ENCODE assay signal across 39 cellular contexts in genomic region chr20:51065615-51066014, GRCh38. TPM values are rescaled to one million over a fixed set of nuclear protein-coding genes. Genes with fewer than 3 reads are reported as not detected.
"Had no signal": no experiment of that assay in that cellular context is flagged by ENCODE, and none has a peak within 500 bp of the region (broad histone marks: within the 10 kb centered on the region; RNA-seq: fewer than 3 reads in every experiment).

No MANE protein-coding gene starts in this region.

- H3K36me3 ChIP-seq: adrenal gland, ascending aorta, brain microvascular endothelial cell, breast epithelium, cardiac muscle cell had no signal

- H3K9me3 ChIP-seq: adrenal gland, ascending aorta, body of pancreas, breast epithelium had no signal

- FAIRE-seq: astrocyte, bronchial epithelial cell had no signal

- H3K36me3 Mint-ChIP-seq: activated naive CD4-positive, alpha-beta T cell treated with anti-CD3 and anti-CD28 coated beads, Interleukin-2, amount 10 ng/mL, durations not matched to agents 7 days and 5 days; activated naive CD4-positive, alpha-beta T cell treated with anti-CD3 and anti-CD28 coated beads, Interleukin-2, amount 50 U/mL, for 24 hours; activated naive CD8-positive, alpha-beta T cell; activated naive CD8-positive, alpha-beta T cell treated with anti-CD3 and anti-CD28 coated beads, Interleukin-2, amount 10 ng/mL, durations not matched to agents 7 days and 5 days; brain had no signal

- H3K4me1 Mint-ChIP-seq: activated naive CD4-positive, alpha-beta T cell treated with anti-CD3 and anti-CD28 coated beads, Interleukin-2, amount 10 ng/mL, durations not matched to agents 7 days and 5 days; activated naive CD8-positive, alpha-beta T cell treated with anti-CD3 and anti-CD28 coated beads, Interleukin-2, amount 10 ng/mL, durations not matched to agents 7 days and 5 days; central memory CD8-positive, alpha-beta T cell had no signal

- H3K27ac Mint-ChIP-seq: activated naive CD4-positive, alpha-beta T cell treated with anti-CD3 and anti-CD28 coated beads for 36 hours; activated naive CD4-positive, alpha-beta T cell treated with anti-CD3 and anti-CD28 coated beads, Interleukin-2, amount 10 ng/mL, durations not matched to agents 7 days and 5 days; activated naive CD4-positive, alpha-beta T cell treated with anti-CD3 and anti-CD28 coated beads, Interleukin-2, amount 50 U/mL, for 24 hours; activated naive CD4-positive, alpha-beta T cell treated with anti-CD3 and anti-CD28 coated beads, Interleukin-2, amount 50 U/mL, for 72 hours; activated naive CD8-positive, alpha-beta T cell; activated naive CD8-positive, alpha-beta T cell treated with anti-CD3 and anti-CD28 coated beads for 36 hours; activated naive CD8-positive, alpha-beta T cell treated with anti-CD3 and anti-CD28 coated beads, Interleukin-2, amount 10 ng/mL, durations not matched to agents 7 days and 5 days; activated naive CD8-positive, alpha-beta T cell treated with anti-CD3 and anti-CD28 coated beads, Interleukin-2, amount 50 U/mL, for 24 hours; activated T-cell treated with anti-CD3 and anti-CD28 coated beads, Interleukin-2, amount 50 U/mL, for 72 hours; activated T-helper 1 cell treated with anti-CD3 and anti-CD28 coated beads, Interleukin-12 subunit alpha, Interleukin-12 subunit beta, Interleukin-2, Interleukin-4 antibody, amounts not matched to agents 30 ng/mL and 10 ng/mL and 1 ng/mL, durations not matched to agents 14 hours and 24 hours and 36 hours; activated T-helper 17 cell treated with anti-CD3 and anti-CD28 coated beads, Interleukin-2, amount 50 U/mL, for 72 hours; activated T-helper 2 cell treated with anti-CD3 and anti-CD28 coated beads, Interferon-gamma antibody, Interleukin-2, Interleukin-4, amounts not matched to agents 10 μg/mL and 5 μg/mL and 100 μg/mL, durations not matched to agents 14 hours and 24 hours and 36 hours; brain had no signal

- H3K9me3 Mint-ChIP-seq: activated naive CD4-positive, alpha-beta T cell treated with anti-CD3 and anti-CD28 coated beads, Interleukin-2, amount 10 ng/mL, durations not matched to agents 7 days and 5 days; activated naive CD4-positive, alpha-beta T cell treated with anti-CD3 and anti-CD28 coated beads, Interleukin-2, amount 50 U/mL, for 24 hours; activated T-helper 17 cell treated with anti-CD3 and anti-CD28 coated beads, Interleukin-2, amount 50 U/mL, for 72 hours; central memory CD8-positive, alpha-beta T cell had no signal

- H3K27me3 ChIP-seq: adrenal gland, ascending aorta, body of pancreas, brain microvascular endothelial cell, cardiac muscle cell had no signal

- H3K4me1 ChIP-seq: adrenal gland, ascending aorta, body of pancreas, breast epithelium had no signal

- H3K4me3 Mint-ChIP-seq: activated naive CD4-positive, alpha-beta T cell treated with anti-CD3 and anti-CD28 coated beads for 36 hours; activated naive CD4-positive, alpha-beta T cell treated with anti-CD3 and anti-CD28 coated beads, Interleukin-2, amount 10 ng/mL, durations not matched to agents 7 days and 5 days; activated naive CD4-positive, alpha-beta T cell treated with anti-CD3 and anti-CD28 coated beads, Interleukin-2, amount 50 U/mL, for 24 hours; activated naive CD8-positive, alpha-beta T cell; activated naive CD8-positive, alpha-beta T cell treated with anti-CD3 and anti-CD28 coated beads for 36 hours; activated naive CD8-positive, alpha-beta T cell treated with anti-CD3 and anti-CD28 coated beads, Interleukin-2, amount 10 ng/mL, durations not matched to agents 7 days and 5 days; activated naive CD8-positive, alpha-beta T cell treated with anti-CD3 and anti-CD28 coated beads, Interleukin-2, amount 50 U/mL, for 24 hours; activated T-cell treated with anti-CD3 and anti-CD28 coated beads, Interleukin-2, amount 50 U/mL, for 72 hours; activated T-helper 1 cell treated with anti-CD3 and anti-CD28 coated beads, Interleukin-12 subunit alpha, Interleukin-12 subunit beta, Interleukin-2, Interleukin-4 antibody, amounts not matched to agents 30 ng/mL and 10 ng/mL and 1 ng/mL, durations not matched to agents 14 hours and 24 hours and 36 hours; activated T-helper 17 cell treated with anti-CD3 and anti-CD28 coated beads, Interleukin-2, amount 50 U/mL, for 72 hours; central memory CD8-positive, alpha-beta T cell had no signal

- H3K27ac ChIP-seq: adrenal gland, ascending aorta, body of pancreas, brain microvascular endothelial cell, breast epithelium, cardiac muscle cell had no signal

- DNase-seq: activated effector memory CD4-positive, alpha-beta T cell treated with anti-CD3 and anti-CD28 coated beads, Interleukin-2, amount 50 U/mL, for 16 hours; activated effector memory CD4-positive, alpha-beta T cell treated with Interleukin-2 at 50 U/mL for 16 hours; activated gamma-delta T cell; activated gamma-delta T cell treated with Interleukin-2 at 50 U/mL for 16 hours; activated naive CD4-positive, alpha-beta T cell; activated naive CD4-positive, alpha-beta T cell treated with anti-CD3 and anti-CD28 coated beads for 36 hours; activated naive CD4-positive, alpha-beta T cell treated with anti-CD3 and anti-CD28 coated beads, Interleukin-2, amount 10 ng/mL, durations not matched to agents 7 days and 5 days; activated naive CD4-positive, alpha-beta T cell treated with anti-CD3 and anti-CD28 coated beads, Interleukin-2, amount 50 U/mL, for 16 hours; activated naive CD4-positive, alpha-beta T cell treated with Interleukin-2 at 50 U/mL for 16 hours; activated naive CD8-positive, alpha-beta T cell treated with anti-CD3 and anti-CD28 coated beads for 36 hours; activated naive CD8-positive, alpha-beta T cell treated with anti-CD3 and anti-CD28 coated beads, Interleukin-2, amount 10 ng/mL, durations not matched to agents 7 days and 5 days; activated naive CD8-positive, alpha-beta T cell treated with anti-CD3 and anti-CD28 coated beads, Interleukin-2, amount 50 U/mL, for 24 hours; activated T-cell treated with anti-CD3 and anti-CD28 coated beads for 4 hours; activated T-cell treated with anti-CD3 and anti-CD28 coated beads, Interleukin-2, amount 50 U/mL, for 1 hour; activated T-cell treated with anti-CD3 and anti-CD28 coated beads, Interleukin-2, amount 50 U/mL, for 48 hours; activated T-cell treated with anti-CD3 and anti-CD28 coated beads, Interleukin-2, amount 50 U/mL, for 72 hours; adrenal gland; amniotic stem cell; amygdala; anterior cingulate cortex; aorta; body of pancreas; brain microvascular endothelial cell; caudate nucleus; central memory CD4-positive, alpha-beta T cell; cerebellar nuclear complex had no signal

- ATAC-seq: activated naive CD4-positive, alpha-beta T cell treated with anti-CD3 and anti-CD28 coated beads, Interleukin-2, amount 50 U/mL, for 72 hours; activated naive CD8-positive, alpha-beta T cell treated with anti-CD3 and anti-CD28 coated beads, Interleukin-2, amount 50 U/mL, for 24 hours; activated T-cell treated with anti-CD3 and anti-CD28 coated beads, Interleukin-2, amount 50 U/mL, for 72 hours; activated T-helper 17 cell treated with anti-CD3 and anti-CD28 coated beads, Interleukin-2, amount 50 U/mL, for 72 hours; body of pancreas had no signal

- H3K4me3 ChIP-seq: adrenal gland, ascending aorta, body of pancreas, breast epithelium, cardiac muscle cell had no signal

RNA-seq across cellular contexts. Expression of gene KCNG1, which starts 42.7 kb away (rescaled TPM):
- total RNA-seq: activated naive CD8-positive, alpha-beta T cell treated with anti-CD3 and anti-CD28 coated beads, Interleukin-2, amount 10 ng/mL, durations not matched to agents 7 days and 5 days had no signal
